ENCODE assay signal across 27 cellular contexts in genomic region chr1:200454425-200454824, GRCh38.
"Had no signal": no experiment of that assay in that cellular context is flagged by ENCODE, and none has a peak within 500 bp of the region (broad histone marks: within the 10 kb centered on the region; RNA-seq: fewer than 3 reads in every experiment).

No MANE protein-coding gene starts in this region.

- H3K27me3 ChIP-seq: MG63, Peyer's patch, SJSA1 had no signal

- H3K27me3 Mint-ChIP-seq: activated naive CD8-positive, alpha-beta T cell; central memory CD8-positive, alpha-beta T cell; T-cell had no signal

- H3K9me3 Mint-ChIP-seq: activated naive CD4-positive, alpha-beta T cell treated with anti-CD3 and anti-CD28 coated beads for 36 hours; brain; central memory CD8-positive, alpha-beta T cell; T-cell had no signal

- H3K27ac Mint-ChIP-seq: activated CD8-positive, alpha-beta T cell treated with anti-CD3 and anti-CD28 coated beads, Interleukin-2, amount 10 ng/mL, durations not matched to agents 7 days and 5 days; activated naive CD4-positive, alpha-beta T cell treated with anti-CD3 and anti-CD28 coated beads for 36 hours; activated naive CD8-positive, alpha-beta T cell; brain; T-cell had no signal

- H3K4me3 Mint-ChIP-seq: activated CD8-positive, alpha-beta T cell treated with anti-CD3 and anti-CD28 coated beads, Interleukin-2, amount 10 ng/mL, durations not matched to agents 7 days and 5 days; activated naive CD4-positive, alpha-beta T cell treated with anti-CD3 and anti-CD28 coated beads for 36 hours; activated naive CD8-positive, alpha-beta T cell; brain; central memory CD8-positive, alpha-beta T cell; T-cell had no signal

- H3K4me1 ChIP-seq: Peyer's patch, SJSA1 had no signal

- H3K4me3 ChIP-seq: MG63, Peyer's patch, SJSA1 had no signal

- H3K9me3 ChIP-seq: MG63, Peyer's patch, SJSA1 had no signal

- ATAC-seq: activated CD8-positive, alpha-beta T cell treated with anti-CD3 and anti-CD28 coated beads, Interleukin-2, amount 10 ng/mL, durations not matched to agents 7 days and 5 days; T-cell had no signal

- DNase-seq: activated CD4-positive, alpha-beta T cell treated with anti-CD3 and anti-CD28 coated beads for 48 hours; activated CD4-positive, alpha-beta T cell treated with anti-CD3 and anti-CD28 coated beads, Interleukin-2, amount 50 U/mL, for 4 hours; activated CD4-positive, CD25-positive, alpha-beta regulatory T cell treated with anti-CD3 and anti-CD28 coated beads, Interleukin-2, amount 50 U/mL, for 72 hours; activated CD8-positive, alpha-beta memory T cell treated with anti-CD3 and anti-CD28 coated beads, Interleukin-2, amount 50 U/mL, for 48 hours; activated CD8-positive, alpha-beta T cell treated with anti-CD3 and anti-CD28 coated beads, Interleukin-2, amount 10 ng/mL, durations not matched to agents 7 days and 5 days; activated effector memory CD4-positive, alpha-beta T cell treated with anti-CD3 and anti-CD28 coated beads, Interleukin-2, amount 50 U/mL, for 16 hours; activated naive CD4-positive, alpha-beta T cell treated with anti-CD3 and anti-CD28 coated beads for 36 hours; activated T-cell treated with anti-CD3 and anti-CD28 coated beads, Interleukin-2, amount 50 U/mL, for 1 hour; amygdala; MG63; MV-4-11; NCI-H1105; NCI-H1436; NCI-H1694 treated with DMSO at 0.1 percent for 48 hours; NCI-H2029 treated with DMSO at 0.1 percent for 48 hours; NCI-H345; NCI-H510A; NCI-H526 treated with DMSO at 0.1 percent for 48 hours; NCI-H82; Peyer's patch; Right ventricle myocardium superior; T-cell had no signal

- H3K36me3 ChIP-seq: MG63, Peyer's patch, SJSA1 had no signal

- H3K36me3 Mint-ChIP-seq: activated naive CD8-positive, alpha-beta T cell; brain; T-cell had no signal

- H3K27ac ChIP-seq: Peyer's patch, RWPE1, SJSA1 had no signal

- H3K4me1 Mint-ChIP-seq: brain; central memory CD8-positive, alpha-beta T cell; T-cell had no signal
